1 cellular context compared by ENCODE assay signal in genomic region chr1:154961207-154961496, GRCh38.
TF ChIP-seq lines count a peak whose summit lies in the region.

No MANE protein-coding gene starts in this region.

TF ChIP-seq in liver, 16 proteins besides CTCF, POLR2A, EP300 and RAD21 (continued from another document):
- TF ChIP-seq REST (IDR thresholded peaks at IDR 0.05) (no peak), ATF3 (IDR thresholded peaks at IDR 0.05) (no peak), RXRA (IDR thresholded peaks at IDR 0.05) (no peak)
- TF ChIP-seq, protein P1, sequence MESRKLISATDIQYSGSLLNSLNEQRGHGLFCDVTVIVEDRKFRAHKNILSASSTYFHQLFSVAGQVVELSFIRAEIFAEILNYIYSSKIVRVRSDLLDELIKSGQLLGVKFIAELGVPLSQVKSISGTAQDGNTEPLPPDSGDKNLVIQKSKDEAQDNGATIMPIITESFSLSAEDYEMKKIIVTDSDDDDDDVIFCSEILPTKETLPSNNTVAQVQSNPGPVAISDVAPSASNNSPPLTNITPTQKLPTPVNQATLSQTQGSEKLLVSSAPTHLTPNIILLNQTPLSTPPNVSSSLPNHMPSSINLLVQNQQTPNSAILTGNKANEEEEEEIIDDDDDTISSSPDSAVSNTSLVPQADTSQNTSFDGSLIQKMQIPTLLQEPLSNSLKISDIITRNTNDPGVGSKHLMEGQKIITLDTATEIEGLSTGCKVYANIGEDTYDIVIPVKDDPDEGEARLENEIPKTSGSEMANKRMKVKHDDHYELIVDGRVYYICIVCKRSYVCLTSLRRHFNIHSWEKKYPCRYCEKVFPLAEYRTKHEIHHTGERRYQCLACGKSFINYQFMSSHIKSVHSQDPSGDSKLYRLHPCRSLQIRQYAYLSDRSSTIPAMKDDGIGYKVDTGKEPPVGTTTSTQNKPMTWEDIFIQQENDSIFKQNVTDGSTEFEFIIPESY (IDR thresholded peaks at IDR 0.05), result no peak
